Comparison of ENCODE assay signal across 22 cellular contexts in the genomic region with DNA sequence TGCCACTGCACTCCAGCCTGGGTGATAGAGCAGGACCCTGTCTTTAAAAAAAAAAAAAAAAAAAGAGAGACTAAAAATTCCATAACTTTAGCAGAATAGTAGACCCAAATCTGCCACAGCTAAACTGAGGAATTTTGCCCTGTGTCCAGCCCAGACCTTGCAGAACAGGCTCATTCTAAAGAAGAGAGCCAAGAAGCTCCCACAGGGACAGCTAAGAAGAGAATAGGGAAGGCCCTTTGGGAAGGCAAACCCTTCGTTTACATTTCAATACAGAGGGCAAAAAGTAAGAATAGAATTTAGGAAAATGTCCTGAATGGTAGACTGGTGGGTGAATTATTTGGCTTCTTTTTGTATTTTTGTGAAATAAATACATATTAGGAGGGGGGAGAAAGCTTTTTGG. TPM values are rescaled to one million over a fixed set of nuclear protein-coding genes. Genes with fewer than 3 reads are reported as not detected.
DNase-seq lines count a peak whose midpoint lies in the region; ATAC-seq and TF ChIP-seq lines count a peak whose summit lies in the region.
"Had no signal": no experiment of that assay in that cellular context is flagged by ENCODE, and none has a peak within 500 bp of the region (broad histone marks: within the 10 kb centered on the region; RNA-seq: fewer than 3 reads in every experiment).

No MANE protein-coding gene starts in this region.

- H3K56ac ChIP-seq in H9 (ENCODE audit: insufficient read length, low read depth, low read length) = no peak overlapping the region

- H3K27me3 Mint-ChIP-seq in H9 (ENCODE audit: low read depth) (peaks cover under 1% of the 10 kb centered on the region; the same call in 1 of the 2 replicates), WTC11 (ENCODE audit: low read depth) (no peaks in the 10 kb centered on the region)

- H2AFZ ChIP-seq in GM23248 (0 out of 2 replicates have a peak overlapping the region, but pooled peaks have one; percentile 10), H9 (ENCODE audit: low read length) (no peak overlapping the region)

- no peaks in the 10 kb centered on the region for H3K79me1 ChIP-seq in H9 (ENCODE audit: insufficient read depth, low read depth, low read length, poor library complexity, severe bottlenecking)

- POLR2A ChIA-PET in WTC11 (lab: Charles Lee) = interaction anchor here (0.6 to 0.7 kb wide), 2 partner anchors 42 to 190 kb away, joined by 3 to 5 read pairs; no protein-coding TSS in a partner anchor

- H3K79me2 ChIP-seq in GM23248 (ENCODE audit: insufficient read depth) (no peaks in the 10 kb centered on the region), H9 (ENCODE audit: insufficient read depth, low read length) (no peaks in the 10 kb centered on the region)

- peaks cover 24 to 38% of the 10 kb centered on the region in 2 experiments for H3K4me1 Mint-ChIP-seq in H9
- peaks cover 20% of the 10 kb centered on the region for H3K4me1 Mint-ChIP-seq in WTC11
- H3K4me1 Mint-ChIP-seq: CD4-positive, CD25-positive, alpha-beta regulatory T cell; CD8-positive, alpha-beta memory T cell had no signal

- H2BK20ac ChIP-seq in H9 (ENCODE audit: low read depth, low read length, poor library complexity, severe bottlenecking) = no peak overlapping the region

- H3K27me3 ChIP-seq in GM23248 (replicated peaks; ENCODE audit: insufficient read depth) = no peaks in the 10 kb centered on the region
- H3K27me3 ChIP-seq in H9 (ENCODE audit: insufficient read depth, low read length) = no peaks in the 10 kb centered on the region
- H3K27me3 ChIP-seq in iPS-20b (ENCODE audit: insufficient read depth, low read length) = no peaks in the 10 kb centered on the region
- no peaks in the 10 kb centered on the region for H3K27me3 ChIP-seq in ascending aorta
- H3K27me3 ChIP-seq: BE2C had no signal

- H3K4me3 Mint-ChIP-seq in H9 = peak overlapping the region in 1 of 2 experiments; percentile 3; a peak in 1 of 5 replicates
- H3K4me3 Mint-ChIP-seq in WTC11 = no peak overlapping the region
- H3K4me3 Mint-ChIP-seq: CD4-positive, CD25-positive, alpha-beta regulatory T cell; CD8-positive, alpha-beta memory T cell had no signal

- H3K36me3 Mint-ChIP-seq in H9 (ENCODE audit: insufficient read depth in 1 of 3, low read depth in 3 of 3) (no peaks in the 10 kb centered on the region), WTC11 (no peaks in the 10 kb centered on the region)
- H3K36me3 Mint-ChIP-seq: CD4-positive, CD25-positive, alpha-beta regulatory T cell had no signal

- H3K9me3 ChIP-seq in GM23248 (ENCODE audit: low read depth) (no peaks in the 10 kb centered on the region), H9 (ENCODE audit: control insufficient read depth, low read depth, low read length) (no peaks in the 10 kb centered on the region), iPS-20b (ENCODE audit: insufficient read depth, low read depth, low read length) (no peaks in the 10 kb centered on the region), ascending aorta (no peaks in the 10 kb centered on the region)
- H3K9me3 ChIP-seq: BE2C had no signal

- H2BK15ac ChIP-seq in H9 (ENCODE audit: low read depth, low read length) = no peak overlapping the region

- H2BK5ac ChIP-seq in H9 (ENCODE audit: insufficient read length, low read length) = no peak overlapping the region

- no peaks in the 10 kb centered on the region for H3K36me3 ChIP-seq in GM23248 (ENCODE audit: low read depth)
- no peaks in the 10 kb centered on the region for H3K36me3 ChIP-seq in iPS-20b (ENCODE audit: insufficient read depth, low read depth, low read length)
- H3K36me3 ChIP-seq in ascending aorta = no peaks in the 10 kb centered on the region
- H3K36me3 ChIP-seq: BE2C had no signal

- no peak overlapping the region for H3T11ph ChIP-seq in H9 (ENCODE audit: low read length)

- in situ Hi-C loops in GM23248 (cut with MboI) = no loop called here

- peaks cover 34% of the 10 kb centered on the region for H3F3A ChIP-seq in GM23248 (ENCODE audit: insufficient read depth)

- no peaks in the 10 kb centered on the region; a peak in 1 of 5 replicates for H3K9me3 Mint-ChIP-seq in H9
- no peaks in the 10 kb centered on the region for H3K9me3 Mint-ChIP-seq in WTC11
- H3K9me3 Mint-ChIP-seq: CD8-positive, alpha-beta memory T cell had no signal

- H4K20me1 ChIP-seq in GM23248 (ENCODE audit: insufficient read depth) = no peaks in the 10 kb centered on the region
- no peaks in the 10 kb centered on the region for H4K20me1 ChIP-seq in H9 (ENCODE audit: control insufficient read depth, insufficient read depth, insufficient read length)

- H3K4ac ChIP-seq in H9 (ENCODE audit: low read depth, low read length) = no peak overlapping the region

- H2BK12ac ChIP-seq in H9 (ENCODE audit: insufficient read length, low read depth, low read length) = no peak overlapping the region

- peak; percentile 86 for ATAC-seq in WTC11
- ATAC-seq: GM12878, K562 had no signal

- no peak overlapping the region for H2AK5ac ChIP-seq in H9 (ENCODE audit: insufficient read length, low read length)

- DNase-seq in GM23248 = no peak
- DNase-seq in H9 = no peak
- no peak for DNase-seq in WTC11 (ENCODE audit: low spot score)
- DNase-seq in NCI-H2081 treated with DMSO at 0.1 percent for 48 hours (lab: John Stamatoyannopoulos, UW) = no peak
- no peak for DNase-seq in ascending aorta (ENCODE audit: low spot score in 2 of 2)
- DNase-seq in nucleus accumbens (lab: John Stamatoyannopoulos, UW) = no peak
- no peak for DNase-seq in GM20000 (ENCODE audit: low spot score)
- DNase-seq: ACHN; BE2C; C1 segment of cervical spinal cord; CD4-positive, CD25-positive, alpha-beta regulatory T cell; CD8-positive, alpha-beta memory T cell; COR-L47; DMS 273 treated with DMSO at 0.1 percent for 48 hours; DMS53; DND-41; EL; GOT3; HCEC 1CT had no signal

- no peak overlapping the region for H3K4me3 ChIP-seq in GM23248
- H3K4me3 ChIP-seq in iPS-20b (ENCODE audit: low read length) = peak overlapping the region; percentile 29; the same call in 1 of the 2 replicates
- H3K4me3 ChIP-seq in ascending aorta = no peak overlapping the region
- H3K4me3 ChIP-seq: GM12878, K562 had no signal

- H2BK120ac ChIP-seq in H9 (ENCODE audit: low read depth, low read length, poor library complexity, severe bottlenecking) = no peak overlapping the region

- no peak overlapping the region for H3K18ac ChIP-seq in H9 (ENCODE audit: insufficient read length, low read depth, low read length)

- no peaks in the 10 kb centered on the region for H3K9me2 ChIP-seq in GM23248 (ENCODE audit: insufficient read depth)

- intact Hi-C loops in ascending aorta (cut with DNase I) = no loop called here

- H3K4me2 ChIP-seq in GM23248 (ENCODE audit: unreplicated experiment) (no peak overlapping the region), H9 (ENCODE audit: insufficient read depth, insufficient read length, low read length) (no peak overlapping the region)

- no peak overlapping the region for H4K91ac ChIP-seq in H9 (ENCODE audit: insufficient read length, low read depth, low read length)

- CTCF ChIA-PET in WTC11 (lab: Charles Lee) = interaction anchor here (0.7 to 1.6 kb wide), 7 partner anchors 18 to 307 kb away, joined by 3 to 14 read pairs (median 3); partner anchors contain the start of gene AOX1

- H3K27ac Mint-ChIP-seq in H9 (peak overlapping the region in 2 of 3 experiments; percentile 17 to 90; a peak in 3 of 7 replicates), WTC11 (no peak overlapping the region)
- H3K27ac Mint-ChIP-seq: CD4-positive, CD25-positive, alpha-beta regulatory T cell; CD8-positive, alpha-beta memory T cell had no signal

- TF ChIP-seq CTCF in H9 (conservative IDR thresholded peaks at IDR 0.05) (no peak), WTC11 (IDR thresholded peaks at IDR 0.05) (no peak), ascending aorta (IDR thresholded peaks at IDR 0.05) (no peak), GM20000 (IDR thresholded peaks at IDR 0.05; ENCODE audit: extremely low read depth, missing control alignments) (no peak)

- H3K27ac ChIP-seq in GM23248 = no peak overlapping the region
- H3K27ac ChIP-seq in H9 (ENCODE audit: insufficient read length, low read depth, low read length) = no peak overlapping the region
- peak overlapping the region; percentile 22 for H3K27ac ChIP-seq in iPS-20b (ENCODE audit: low read length)
- H3K27ac ChIP-seq in ascending aorta = no peak overlapping the region

- no peaks in the 10 kb centered on the region for H3K23me2 ChIP-seq in H9 (ENCODE audit: insufficient read length, low read depth, low read length, poor library complexity, severe bottlenecking)

- no peak overlapping the region for H3K9ac ChIP-seq in GM23248
- H3K9ac ChIP-seq in H9 (ENCODE audit: extremely low read depth, insufficient read length, low read length) = no peak overlapping the region
- 0 out of 2 replicates have a peak overlapping the region, but pooled peaks have one; percentile 10 for H3K9ac ChIP-seq in iPS-20b (ENCODE audit: low read depth, low read length)

- H3K4me1 ChIP-seq in GM23248 (ENCODE audit: insufficient read depth) (peaks cover 33% of the 10 kb centered on the region), H9 (ENCODE audit: insufficient read depth, low read length) (peaks cover 3% of the 10 kb centered on the region; the same call in 1 of the 2 replicates), iPS-20b (ENCODE audit: insufficient read depth, low read length) (peaks cover 10% of the 10 kb centered on the region), ascending aorta (peaks cover 0 to 11% of the 10 kb centered on the region in 2 donors)
- H3K4me1 ChIP-seq: BE2C had no signal

- H4K5ac ChIP-seq in H9 (ENCODE audit: insufficient read length, low read depth, low read length) = no peak overlapping the region

- no peak overlapping the region for H4K8ac ChIP-seq in H9 (replicated peaks; ENCODE audit: insufficient read length, low read depth, low read length)

- H3K14ac ChIP-seq in H9 (ENCODE audit: insufficient read depth, low read length) = no peak overlapping the region

- no peak overlapping the region for H3K23ac ChIP-seq in H9 (ENCODE audit: insufficient read length, low read depth, low read length)

- WGBS in GM23248 (ENCODE audit: low coverage in 1 of 2, low lambda C conversion rate in 2 of 2, missing lambda C conversion rate in 2 of 2), 2 experiments = 74 to 83% methylated on average over 1 of the region's 1 CpG
- no CpG with 5 or more reads among the region's 1 CpG for WGBS in H9 (ENCODE audit: extremely low coverage, insufficient read length, low lambda C conversion rate)

TF ChIP-seq in WTC11, 78 proteins besides CTCF, POLR2A, EP300 and RAD21 (continues in another document):
- no peak for TF ChIP-seq FOXJ3 (CRISPR knock-in tag; IDR thresholded peaks at IDR 0.05; ENCODE audit: borderline replicate concordance)
- no peak for TF ChIP-seq USF2 (CRISPR knock-in tag; IDR thresholded peaks at IDR 0.05)

RNA-seq across cellular contexts. Expression of gene BZW1, which starts 21.5 kb away (rescaled TPM):
- total RNA-seq in GM23248 (2014; rRNA removed; shearing (Covaris generic)) = 415 and 596 TPM in 2 replicates
- 365 and 366 TPM in 2 replicates for polyA plus RNA-seq in GM23248 (2016; fragmentation: Nextera tagmentation; extraction: Ambion mirVana)
- total RNA-seq in H9 (2021) (366 and 370 TPM in 2 replicates), WTC11 (2021) (191 to 255 TPM (median 208 TPM) in 3 replicates), ascending aorta (85.4 TPM)
